In the genomic region with DNA sequence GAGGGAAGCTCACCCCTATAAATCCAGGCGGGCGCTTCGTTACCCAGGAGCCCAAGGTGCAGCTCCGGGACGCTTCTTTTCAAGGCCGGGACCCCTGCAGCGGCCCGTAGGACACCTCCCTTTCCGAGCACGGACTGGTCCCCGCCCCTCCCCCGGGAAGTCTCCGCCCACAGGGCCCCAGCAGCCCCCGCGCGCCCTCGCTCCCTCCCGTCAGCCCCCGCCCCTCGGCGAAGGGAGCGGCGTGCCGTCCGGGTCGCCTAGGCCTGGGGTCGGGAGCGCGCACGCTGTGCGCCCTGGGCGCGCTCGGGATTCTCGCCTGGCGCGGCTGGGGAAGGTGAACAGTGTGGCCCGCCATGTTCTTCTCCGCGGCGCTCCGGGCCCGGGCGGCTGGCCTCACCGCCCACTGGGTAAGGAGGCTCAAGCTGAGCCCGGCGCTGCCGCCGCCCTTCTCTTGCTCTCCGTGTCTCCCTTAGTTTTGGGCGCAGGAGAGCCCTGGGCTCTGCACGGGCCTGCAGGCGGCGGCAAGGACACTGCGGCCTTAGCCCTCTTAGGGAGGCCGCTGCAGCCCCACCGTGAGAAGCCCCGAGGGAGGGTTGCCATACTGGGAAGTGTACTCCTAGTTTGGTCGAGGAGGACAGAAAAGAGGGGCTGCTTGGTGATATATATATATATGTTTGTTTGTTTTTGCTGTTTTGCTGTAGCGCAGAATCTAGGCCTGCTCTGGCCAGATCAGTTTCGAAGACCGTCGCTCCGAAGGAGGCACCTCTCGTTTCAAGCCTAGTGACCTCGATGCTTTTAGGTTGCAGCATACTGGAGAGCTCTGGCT, we compare ENCODE assay signal across 8 cellular contexts. TPM values are rescaled to one million over a fixed set of nuclear protein-coding genes. Genes with fewer than 3 reads are reported as not detected.
A peak's percentile ranks its signal among the peaks of the same experiment; 100 is the strongest.
DNase-seq lines count a peak whose midpoint lies in the region; ATAC-seq, FAIRE-seq and TF ChIP-seq lines count a peak whose summit lies in the region.

A gene (plus strand): TSS at position 309 of the 826 bp plus-strand sequence. CDS start 45 bp downstream, at position 354.

- in situ Hi-C loops in GM23248 (cut with MboI): no loop called here

- H3K36me3 Mint-ChIP-seq in activated T-cell treated with anti-CD3 and anti-CD28 coated beads, Interleukin-2, amount 50 U/mL, for 72 hours (ENCODE audit: insufficient read depth in 2 of 2): peaks cover 34 to 48% of the 10 kb centered on the region in 2 donors

- no peak for TF ChIP-seq CTCF in DND-41 (IDR thresholded peaks at IDR 0.05; ENCODE audit: borderline replicate concordance, extremely low read depth, low read length, poor library complexity, severe bottlenecking)
- TF ChIP-seq CTCF in esophagus muscularis mucosa (IDR thresholded peaks at IDR 0.05): no peak

- H3K36me3 ChIP-seq in DND-41 (ENCODE audit: insufficient read depth, low read length): peaks cover 27% of the 10 kb centered on the region
- no peaks in the 10 kb centered on the region for H3K36me3 ChIP-seq in GM23248 (ENCODE audit: low read depth)
- peaks cover 35% of the 10 kb centered on the region for H3K36me3 ChIP-seq in Karpas-422 (ENCODE audit: insufficient read depth, low read length)
- H3K36me3 ChIP-seq in esophagus muscularis mucosa: no peaks in the 10 kb centered on the region
- no peaks in the 10 kb centered on the region for H3K36me3 ChIP-seq in muscle layer of duodenum (ENCODE audit: control insufficient read depth in 1 of 2, insufficient read depth in 2 of 2, low read length in 2 of 2)

- H4K20me1 ChIP-seq in DND-41 (ENCODE audit: insufficient read depth, low read length): peaks cover 42% of the 10 kb centered on the region
- peaks cover 26% of the 10 kb centered on the region; the same call in 1 of the 2 replicates for H4K20me1 ChIP-seq in GM23248 (ENCODE audit: insufficient read depth)
- H4K20me1 ChIP-seq in Karpas-422 (ENCODE audit: insufficient read depth, low read depth, low read length): peaks cover 40% of the 10 kb centered on the region

- no peaks in the 10 kb centered on the region for H3K9me3 ChIP-seq in DND-41 (ENCODE audit: insufficient read depth, low read length, severe bottlenecking)
- no peaks in the 10 kb centered on the region for H3K9me3 ChIP-seq in GM23248 (ENCODE audit: low read depth)
- no peaks in the 10 kb centered on the region for H3K9me3 ChIP-seq in Karpas-422 (ENCODE audit: low read length)
- H3K9me3 ChIP-seq in esophagus muscularis mucosa: no peaks in the 10 kb centered on the region
- H3K9me3 ChIP-seq in muscle layer of duodenum (ENCODE audit: control insufficient read depth in 1 of 2, low read length in 2 of 2): no peaks in the 10 kb centered on the region

- peaks cover 24% of the 10 kb centered on the region for H3F3A ChIP-seq in GM23248 (ENCODE audit: insufficient read depth)

- H3K9ac ChIP-seq in DND-41 (ENCODE audit: low read depth, low read length) (peak within 1 kb of the TSS; percentile 92), GM23248 (peak within 1 kb of the TSS; percentile 96), Karpas-422 (ENCODE audit: low read length) (peak within 1 kb of the TSS; percentile 87)

- H2AFZ ChIP-seq in DND-41 (ENCODE audit: low read depth, low read length) (peak within 1 kb of the TSS; percentile 95), GM23248 (peak within 1 kb of the TSS; percentile 93), Karpas-422 (ENCODE audit: low read length) (peak within 1 kb of the TSS; percentile 1; the same call in 1 of the 2 replicates)

- H3K9me2 ChIP-seq in GM23248 (ENCODE audit: insufficient read depth) (no peaks in the 10 kb centered on the region), Karpas-422 (replicated peaks; ENCODE audit: insufficient read depth, low read length) (no peaks in the 10 kb centered on the region)

- no peaks in the 10 kb centered on the region for H3K27me3 Mint-ChIP-seq in activated T-cell treated with anti-CD3 and anti-CD28 coated beads, Interleukin-2, amount 50 U/mL, for 72 hours (ENCODE audit: low read depth)

- H3K27me3 ChIP-seq in DND-41 (ENCODE audit: insufficient read depth, low read length, poor library complexity) (no peaks in the 10 kb centered on the region), GM23248 (replicated peaks; ENCODE audit: insufficient read depth) (no peaks in the 10 kb centered on the region), Karpas-422 (ENCODE audit: low read length) (no peaks in the 10 kb centered on the region), esophagus muscularis mucosa (no peaks in the 10 kb centered on the region), muscle layer of duodenum (ENCODE audit: low read depth, low read length) (no peaks in the 10 kb centered on the region)

- H3K4me1 ChIP-seq in DND-41 (ENCODE audit: insufficient read depth, low read length) (peaks cover 49% of the 10 kb centered on the region), GM23248 (ENCODE audit: insufficient read depth) (peaks cover 40% of the 10 kb centered on the region), Karpas-422 (ENCODE audit: low read length) (peaks cover 45% of the 10 kb centered on the region), esophagus muscularis mucosa (peaks cover 39 to 64% (median 56%) of the 10 kb centered on the region in 4 donors), muscle layer of duodenum (ENCODE audit: control insufficient read depth in 1 of 2, insufficient read depth in 2 of 2, low read length in 2 of 2) (peaks cover 12 to 33% of the 10 kb centered on the region in 2 donors)

- peak within 1 kb of the TSS; percentile 100 for H3K27ac Mint-ChIP-seq in activated T-cell treated with anti-CD3 and anti-CD28 coated beads, Interleukin-2, amount 50 U/mL, for 72 hours

- H3K4me2 ChIP-seq in DND-41 (ENCODE audit: insufficient read depth, low read length): peak within 1 kb of the TSS; percentile 84
- peak within 1 kb of the TSS; percentile 99 for H3K4me2 ChIP-seq in GM23248 (ENCODE audit: unreplicated experiment)
- H3K4me2 ChIP-seq in Karpas-422 (ENCODE audit: low read depth, low read length, poor library complexity, severe bottlenecking): peak within 1 kb of the TSS; percentile 93

- H3K4me1 Mint-ChIP-seq in activated T-cell treated with anti-CD3 and anti-CD28 coated beads, Interleukin-2, amount 50 U/mL, for 72 hours (ENCODE audit: low read depth): peaks cover 52% of the 10 kb centered on the region

- TF ChIP-seq POLR2A in esophagus muscularis mucosa (IDR thresholded peaks at IDR 0.05; ENCODE audit: low read depth): peak; percentile 80

- no peak for FAIRE-seq in RCC 7860 (lab: Jason Lieb, UNC)

- peak within 1 kb of the TSS; percentile 93 for H3K27ac ChIP-seq in DND-41 (ENCODE audit: low read length)
- peak within 1 kb of the TSS; percentile 88 for H3K27ac ChIP-seq in GM23248
- peak within 1 kb of the TSS; percentile 70 for H3K27ac ChIP-seq in Karpas-422 (ENCODE audit: low read length)
- peak within 1 kb of the TSS; percentile 88 to 95 (median 92) for H3K27ac ChIP-seq in esophagus muscularis mucosa (replicated peaks in 1 of 4)
- peak within 1 kb of the TSS; percentile 98 for H3K27ac ChIP-seq in muscle layer of duodenum (ENCODE audit: low read length)

- intact Hi-C loops in esophagus muscularis mucosa (cut with DNase I): loop anchor here (2.0 kb wide), 1 partner anchor 34 kb away; a partner anchor contains a TSS

- peak; percentile 89 for ATAC-seq in DND-41 (ENCODE audit: insufficient read depth, low read depth)
- ATAC-seq in activated T-cell treated with anti-CD3 and anti-CD28 coated beads, Interleukin-2, amount 50 U/mL, for 72 hours (replicated peaks in 1 of 2): peak; percentile 92 to 96

- H3K9me3 Mint-ChIP-seq in activated T-cell treated with anti-CD3 and anti-CD28 coated beads, Interleukin-2, amount 50 U/mL, for 72 hours: no peaks in the 10 kb centered on the region

- no peak for TF ChIP-seq EP300 in esophagus muscularis mucosa (IDR thresholded peaks at IDR 0.05)

- WGBS in GM23248 (ENCODE audit: low coverage in 1 of 2, low lambda C conversion rate in 2 of 2, missing lambda C conversion rate in 2 of 2), 2 experiments: 6 to 10% methylated on average over 41 to 47 of the region's 66 CpGs
- whole genome bisulfite sequencing in esophagus muscularis mucosa: 0% methylated on average over 9 of the region's 66 CpGs

- DNase-seq in DND-41: peak; percentile 98
- DNase-seq in GM23248: peak; percentile 99
- DNase-seq in Karpas-422: peak; percentile 99
- DNase-seq in RCC 7860 (ENCODE audit: low spot score): peak; percentile 73
- DNase-seq in activated T-cell treated with anti-CD3 and anti-CD28 coated beads, Interleukin-2, amount 50 U/mL, for 72 hours: peak; percentile 99
- peak; percentile 98 for DNase-seq in esophagus muscularis mucosa (ENCODE audit: extremely low spot score)
- DNase-seq in stimulated activated CD8-positive, alpha-beta memory T cell treated with anti-CD3 and anti-CD28 coated beads, Interleukin-7, amount 100 ng/mL, for 24 hours (ENCODE audit: low read depth): peak; percentile 93

- H3K79me2 ChIP-seq in DND-41 (ENCODE audit: insufficient read depth, low read length) (peaks cover 61% of the 10 kb centered on the region), GM23248 (ENCODE audit: insufficient read depth) (peaks cover 50% of the 10 kb centered on the region), Karpas-422 (ENCODE audit: low read length) (peaks cover 56% of the 10 kb centered on the region)

- peak within 1 kb of the TSS; percentile 89 to 92 for H3K4me3 ChIP-seq in DND-41 (ENCODE audit: low read depth in 1 of 2, low read length in 2 of 2)
- peak within 1 kb of the TSS; percentile 94 for H3K4me3 ChIP-seq in GM23248
- peak within 1 kb of the TSS; percentile 78 for H3K4me3 ChIP-seq in Karpas-422 (ENCODE audit: low read length)
- H3K4me3 ChIP-seq in esophagus muscularis mucosa: peak within 1 kb of the TSS; percentile 61 to 79 (median 72)
- peak within 1 kb of the TSS; percentile 84 for H3K4me3 ChIP-seq in muscle layer of duodenum (ENCODE audit: low read depth in 1 of 2, low read length in 2 of 2)

- H3K4me3 Mint-ChIP-seq in activated T-cell treated with anti-CD3 and anti-CD28 coated beads, Interleukin-2, amount 50 U/mL, for 72 hours: peak within 1 kb of the TSS; percentile 96 to 100

RNA-seq across cellular contexts. Expression of the gene that starts here (rescaled TPM):
- 80.7 and 99.5 TPM in 2 replicates for total RNA-seq in GM23248 (2014; rRNA removed; shearing (Covaris generic))
- 205 and 208 TPM in 2 replicates for polyA plus RNA-seq in GM23248 (2016; fragmentation: Nextera tagmentation; extraction: Ambion mirVana)
- 88.7 and 139 TPM in 2 replicates for total RNA-seq in Karpas-422 (2014; rRNA removed; shearing (Covaris generic); ENCODE audit: low replicate concordance)
- total RNA-seq in activated T-cell treated with anti-CD3 and anti-CD28 coated beads, Interleukin-2, amount 50 U/mL, for 72 hours: 100 to 1,000 TPM; 394 to 497 TPM
- total RNA-seq in esophagus muscularis mucosa: 100 to 1,000 TPM; 120 to 229 (median 175) TPM

Comparison
In these comparisons a context has a peak if more than half of its experiments do, and no peak if none do; other contexts are left out.
1. Peak in every context shown above with its lines: DNase-seq, ATAC-seq, H3K4me3 ChIP-seq and H3K27ac ChIP-seq.
2. H2AFZ ChIP-seq: peak in every context shown above with its lines; median percentile 95 in DND-41; 93 in GM23248; 1 in Karpas-422.